ENCODE assay signal across 11 cellular contexts in the genomic region with DNA sequence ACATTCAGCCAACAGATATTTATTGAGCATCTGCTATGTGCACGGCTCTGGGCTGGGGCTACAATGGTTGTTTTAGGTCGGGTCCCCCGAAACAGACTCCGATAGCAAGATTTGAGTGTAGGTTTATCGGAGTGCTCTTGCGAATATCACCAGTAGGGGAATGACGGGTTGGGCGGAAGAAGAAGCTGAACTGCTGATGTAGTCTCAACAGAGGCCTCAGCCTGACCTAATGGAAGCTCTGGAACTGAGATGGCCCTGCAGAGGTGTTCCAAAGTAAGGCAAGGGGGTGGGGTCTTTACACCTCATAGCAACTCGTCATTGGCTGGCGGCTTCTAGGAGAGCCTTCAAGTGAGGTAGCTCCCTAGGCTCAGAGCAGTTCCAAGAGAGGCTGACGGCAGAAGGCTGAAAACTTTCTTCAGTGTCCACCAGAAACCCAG. TPM values are rescaled to one million over a fixed set of nuclear protein-coding genes. Genes with fewer than 3 reads are reported as not detected.
DNase-seq lines count a peak whose midpoint lies in the region; ATAC-seq and TF ChIP-seq lines count a peak whose summit lies in the region.
"Had no signal": no experiment of that assay in that cellular context is flagged by ENCODE, and none has a peak within 500 bp of the region (broad histone marks: within the 10 kb centered on the region; RNA-seq: fewer than 3 reads in every experiment).

No MANE protein-coding gene starts in this region.

- no peaks in the 10 kb centered on the region for H3K9me3 ChIP-seq in CD4-positive, CD25-positive, alpha-beta regulatory T cell (ENCODE audit: control insufficient read depth in 2 of 2, low read length in 2 of 2)
- H3K9me3 ChIP-seq in HEK293 (ENCODE audit: control insufficient read depth, insufficient read depth, low read depth, low read length) = no peaks in the 10 kb centered on the region
- H3K9me3 ChIP-seq: colonic mucosa had no signal

- POLR2A ChIA-PET in HEK293 (lab: Yijun Ruan, JAX) = no interaction called here

- H3K27me3 ChIP-seq in CD4-positive, CD25-positive, alpha-beta regulatory T cell (ENCODE audit: control insufficient read depth, insufficient read depth, low read length) = peaks cover 22% of the 10 kb centered on the region

- peaks cover 14% of the 10 kb centered on the region for H3K4me1 ChIP-seq in CD4-positive, CD25-positive, alpha-beta regulatory T cell (ENCODE audit: control insufficient read depth, insufficient read depth, low read length, poor library complexity, severe bottlenecking)
- H3K4me1 ChIP-seq in HEK293 (ENCODE audit: control insufficient read depth, insufficient read depth, low read length) = no peaks in the 10 kb centered on the region
- H3K4me1 ChIP-seq: colonic mucosa had no signal

- H3K27me3 Mint-ChIP-seq in CD4-positive, CD25-positive, alpha-beta regulatory T cell = peaks cover 39% of the 10 kb centered on the region
- H3K27me3 Mint-ChIP-seq in brain = peaks cover 51% of the 10 kb centered on the region
- H3K27me3 Mint-ChIP-seq in mesothelial cell of epicardium (ENCODE audit: low read depth) = peaks cover 50% of the 10 kb centered on the region

- ATAC-seq in CD4-positive, CD25-positive, alpha-beta regulatory T cell (ENCODE audit: low read depth in 2 of 2) = no peak
- ATAC-seq in HG03045 (IDR thresholded peaks at IDR 0.05; ENCODE audit: unreplicated experiment) (no peak), GM21528 (IDR thresholded peaks at IDR 0.05; ENCODE audit: low FRiP score, unreplicated experiment) (no peak)
- ATAC-seq: activated CD4-positive, CD25-positive, alpha-beta regulatory T cell treated with anti-CD3 and anti-CD28 coated beads, Interleukin-2, amount 50 U/mL, for 24 hours had no signal

- H3K9me3 Mint-ChIP-seq in CD4-positive, CD25-positive, alpha-beta regulatory T cell = no peaks in the 10 kb centered on the region
- H3K9me3 Mint-ChIP-seq in brain (peaks cover 0 to 17% (median 3%) of the 10 kb centered on the region in 5 experiments), mesothelial cell of epicardium (no peaks in the 10 kb centered on the region)

- no peaks in the 10 kb centered on the region for H3K36me3 ChIP-seq in CD4-positive, CD25-positive, alpha-beta regulatory T cell (ENCODE audit: control insufficient read depth, insufficient read depth, low read length)
- H3K36me3 ChIP-seq in HEK293 (ENCODE audit: control insufficient read depth in 2 of 2, insufficient read depth in 1 of 2, low read length in 2 of 2) = no peaks in the 10 kb centered on the region
- H3K36me3 ChIP-seq: colonic mucosa had no signal

- no peak overlapping the region for H3K27ac Mint-ChIP-seq in CD4-positive, CD25-positive, alpha-beta regulatory T cell
- H3K27ac Mint-ChIP-seq in brain = no peak overlapping the region
- H3K27ac Mint-ChIP-seq in mesothelial cell of epicardium = no peak overlapping the region

- peak overlapping the region; percentile 40 for H3K4me3 ChIP-seq in CD4-positive, CD25-positive, alpha-beta regulatory T cell (ENCODE audit: low read depth, low read length)
- no peak overlapping the region for H3K4me3 ChIP-seq in HEK293 (ENCODE audit: low read depth, low read length)

- no peaks in the 10 kb centered on the region for H3K36me3 Mint-ChIP-seq in CD4-positive, CD25-positive, alpha-beta regulatory T cell
- H3K36me3 Mint-ChIP-seq in brain = peaks cover 3% of the 10 kb centered on the region
- H3K36me3 Mint-ChIP-seq in mesothelial cell of epicardium = no peaks in the 10 kb centered on the region

- TF ChIP-seq CTCF in HEK293 (tag by site-specific recombination; IDR thresholded peaks at IDR 0.05) (no peak), brain (conservative IDR thresholded peaks at IDR 0.05) (no peak), mesothelial cell of epicardium (IDR thresholded peaks at IDR 0.05; ENCODE audit: unreplicated experiment) (no peak)

- no peak for DNase-seq in CD4-positive, CD25-positive, alpha-beta regulatory T cell
- DNase-seq in mesothelial cell of epicardium (ENCODE audit: low spot score in 2 of 2, unreplicated experiment in 2 of 2) (no peak), NCI-H1092 treated with DMSO at 0.1 percent for 48 hours (lab: John Stamatoyannopoulos, UW) (no peak), NCI-H1436 (lab: John Stamatoyannopoulos, UW) (no peak)

- peak overlapping the region; percentile 8 to 82 (median 52) for H3K4me3 Mint-ChIP-seq in CD4-positive, CD25-positive, alpha-beta regulatory T cell
- H3K4me3 Mint-ChIP-seq in brain (peak overlapping the region; percentile 80 to 88 (median 83)), mesothelial cell of epicardium (peak overlapping the region; percentile 76)

- CTCF ChIA-PET in HEK293 (lab: Yijun Ruan, JAX) = interaction anchor here (0.8 kb wide), 1 partner anchor 59 kb away, joined by 4 read pairs; no protein-coding TSS in a partner anchor

- H3K27ac ChIP-seq in CD4-positive, CD25-positive, alpha-beta regulatory T cell (ENCODE audit: insufficient read depth, low read length, poor library complexity, severe bottlenecking) = no peak overlapping the region
- H3K27ac ChIP-seq in HEK293 (ENCODE audit: extremely low read depth, low read depth, low read length) = no peak overlapping the region
- H3K27ac ChIP-seq: colonic mucosa had no signal

- H3K4me1 Mint-ChIP-seq in CD4-positive, CD25-positive, alpha-beta regulatory T cell = peaks cover 0 to 11% (median under 1%) of the 10 kb centered on the region in 4 donors
- peaks cover 20% of the 10 kb centered on the region for H3K4me1 Mint-ChIP-seq in brain
- no peaks in the 10 kb centered on the region for H3K4me1 Mint-ChIP-seq in mesothelial cell of epicardium

TF ChIP-seq in HEK293, 187 proteins besides CTCF, POLR2A, EP300 and RAD21 (continues in another document):
- TF ChIP-seq, protein P1, sequence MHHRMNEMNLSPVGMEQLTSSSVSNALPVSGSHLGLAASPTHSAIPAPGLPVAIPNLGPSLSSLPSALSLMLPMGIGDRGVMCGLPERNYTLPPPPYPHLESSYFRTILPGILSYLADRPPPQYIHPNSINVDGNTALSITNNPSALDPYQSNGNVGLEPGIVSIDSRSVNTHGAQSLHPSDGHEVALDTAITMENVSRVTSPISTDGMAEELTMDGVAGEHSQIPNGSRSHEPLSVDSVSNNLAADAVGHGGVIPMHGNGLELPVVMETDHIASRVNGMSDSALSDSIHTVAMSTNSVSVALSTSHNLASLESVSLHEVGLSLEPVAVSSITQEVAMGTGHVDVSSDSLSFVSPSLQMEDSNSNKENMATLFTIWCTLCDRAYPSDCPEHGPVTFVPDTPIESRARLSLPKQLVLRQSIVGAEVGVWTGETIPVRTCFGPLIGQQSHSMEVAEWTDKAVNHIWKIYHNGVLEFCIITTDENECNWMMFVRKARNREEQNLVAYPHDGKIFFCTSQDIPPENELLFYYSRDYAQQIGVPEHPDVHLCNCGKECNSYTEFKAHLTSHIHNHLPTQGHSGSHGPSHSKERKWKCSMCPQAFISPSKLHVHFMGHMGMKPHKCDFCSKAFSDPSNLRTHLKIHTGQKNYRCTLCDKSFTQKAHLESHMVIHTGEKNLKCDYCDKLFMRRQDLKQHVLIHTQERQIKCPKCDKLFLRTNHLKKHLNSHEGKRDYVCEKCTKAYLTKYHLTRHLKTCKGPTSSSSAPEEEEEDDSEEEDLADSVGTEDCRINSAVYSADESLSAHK (tag by site-specific recombination; IDR thresholded peaks at IDR 0.05) = peak; percentile 58; the same call in 1 of the 2 replicates
- TF ChIP-seq ZBTB17 (tag by site-specific recombination; IDR thresholded peaks at IDR 0.05) = no peak
- TF ChIP-seq, protein P2, sequence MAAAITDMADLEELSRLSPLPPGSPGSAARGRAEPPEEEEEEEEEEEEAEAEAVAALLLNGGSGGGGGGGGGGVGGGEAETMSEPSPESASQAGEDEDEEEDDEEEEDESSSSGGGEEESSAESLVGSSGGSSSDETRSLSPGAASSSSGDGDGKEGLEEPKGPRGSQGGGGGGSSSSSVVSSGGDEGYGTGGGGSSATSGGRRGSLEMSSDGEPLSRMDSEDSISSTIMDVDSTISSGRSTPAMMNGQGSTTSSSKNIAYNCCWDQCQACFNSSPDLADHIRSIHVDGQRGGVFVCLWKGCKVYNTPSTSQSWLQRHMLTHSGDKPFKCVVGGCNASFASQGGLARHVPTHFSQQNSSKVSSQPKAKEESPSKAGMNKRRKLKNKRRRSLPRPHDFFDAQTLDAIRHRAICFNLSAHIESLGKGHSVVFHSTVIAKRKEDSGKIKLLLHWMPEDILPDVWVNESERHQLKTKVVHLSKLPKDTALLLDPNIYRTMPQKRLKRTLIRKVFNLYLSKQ (tag by site-specific recombination; IDR thresholded peaks at IDR 0.05; ENCODE audit: borderline replicate concordance) = no peak

RNA-seq across cellular contexts. Expression of a gene that starts 1.1 kb away (rescaled TPM):
- 17.2 TPM for total RNA-seq in CD4-positive, CD25-positive, alpha-beta regulatory T cell
- polyA plus RNA-seq in CD4-positive, CD25-positive, alpha-beta regulatory T cell = 1 to 10 TPM; 1.0 to 2.8 (median 1.5) TPM
- polyA plus RNA-seq in brain (ENCODE audit: insufficient read depth, low read depth, low replicate concordance) = 1.7 TPM
- 44.3 to 46.7 TPM (median 45.8 TPM) in 3 replicates for total RNA-seq in mesothelial cell of epicardium
- total RNA-seq: HT1080 had no signal

RNA-seq across cellular contexts. Expression of a gene that starts 50.2 kb away (rescaled TPM):
- total RNA-seq in CD4-positive, CD25-positive, alpha-beta regulatory T cell = 1.7 TPM
- not detected for polyA plus RNA-seq in CD4-positive, CD25-positive, alpha-beta regulatory T cell
- polyA plus RNA-seq in brain (ENCODE audit: insufficient read depth, low read depth, low replicate concordance) = 7.3 TPM
- 7.3 to 10.5 TPM (median 9.9 TPM) in 3 replicates for total RNA-seq in mesothelial cell of epicardium
- total RNA-seq: HT1080 had no signal

RNA-seq across cellular contexts. Expression of a gene that starts 50.9 kb away (rescaled TPM):
- total RNA-seq in CD4-positive, CD25-positive, alpha-beta regulatory T cell = 269 TPM
- polyA plus RNA-seq in CD4-positive, CD25-positive, alpha-beta regulatory T cell = 10 to 100 TPM; 41.0 to 59.3 (median 51.6) TPM
- polyA plus RNA-seq in brain (ENCODE audit: insufficient read depth, low read depth, low replicate concordance) = 19.5 TPM
- 298 to 316 TPM (median 309 TPM) in 3 replicates for total RNA-seq in mesothelial cell of epicardium
